ENCODE assay signal across 24 cellular contexts in the genomic region with DNA sequence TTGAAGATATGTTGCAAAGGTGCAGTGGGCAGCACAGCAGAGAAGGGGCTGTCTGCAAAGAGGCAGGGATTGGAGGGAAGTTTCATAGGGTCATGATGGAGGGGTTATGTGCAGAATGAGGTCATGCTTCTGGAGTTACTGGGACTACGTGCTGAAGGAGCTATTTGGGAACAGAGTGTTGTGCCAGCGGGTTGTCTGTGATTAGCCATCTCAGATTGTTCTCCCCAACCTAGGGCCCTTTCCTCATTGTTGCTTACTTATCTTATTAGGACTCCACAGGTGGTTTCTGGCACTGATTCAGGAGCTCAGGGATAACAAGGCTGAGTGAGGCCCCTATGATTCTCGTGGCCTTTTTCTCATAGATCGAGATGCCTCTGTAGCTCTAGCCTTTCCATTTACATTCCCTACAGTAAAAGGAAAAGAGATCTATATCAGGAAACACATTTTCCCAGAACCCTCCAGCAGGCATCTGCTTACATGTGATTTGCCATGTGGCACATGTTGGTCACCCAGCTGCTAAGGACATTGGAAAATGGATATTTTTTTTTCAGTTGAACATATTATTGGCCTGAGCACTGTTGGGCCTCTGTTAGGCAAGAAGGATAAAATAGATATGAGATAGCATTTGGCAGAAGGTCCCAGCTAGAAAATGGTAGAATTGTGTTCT.
"Had no signal": no experiment of that assay in that cellular context is flagged by ENCODE, and none has a peak within 500 bp of the region (broad histone marks: within the 10 kb centered on the region; RNA-seq: fewer than 3 reads in every experiment).

No MANE protein-coding gene starts in this region.

- H3K4me3 ChIP-seq: adrenal gland, breast epithelium, coronary artery, esophagus muscularis mucosa, gastroesophageal sphincter, heart right ventricle, prostate gland, right atrium auricular region, testis, upper lobe of left lung had no signal

- H3K4me1 Mint-ChIP-seq: activated CD4-positive, alpha-beta T cell treated with anti-CD3 and anti-CD28 coated beads for 36 hours; memory B cell; naive thymus-derived CD4-positive, alpha-beta T cell had no signal

- DNase-seq: activated CD4-positive, alpha-beta T cell treated with anti-CD3 and anti-CD28 coated beads for 36 hours; activated CD4-positive, alpha-beta T cell treated with anti-CD3 and anti-CD28 coated beads, Interleukin-2, amount 50 U/mL, for 48 hours; activated gamma-delta T cell; adrenal gland; effector CD8-positive, alpha-beta T cell; heart right ventricle; immature natural killer cell; kidney glomerular epithelial cell; naive thymus-derived CD4-positive, alpha-beta T cell; stimulated activated CD4-positive, alpha-beta T cell treated with anti-CD3 and anti-CD28 coated beads, Interleukin-2, amount 100 ng/mL, for 48 hours; testis; upper lobe of left lung had no signal

- H3K27ac ChIP-seq: adrenal gland, breast epithelium, coronary artery, esophagus muscularis mucosa, gastroesophageal sphincter, heart right ventricle, prostate gland, right atrium auricular region, testis, upper lobe of left lung had no signal

- H3K27ac Mint-ChIP-seq: activated CD4-positive, alpha-beta T cell treated with anti-CD3 and anti-CD28 coated beads for 36 hours; activated naive CD4-positive, alpha-beta T cell treated with anti-CD3 and anti-CD28 coated beads, Interleukin-2, amount 50 U/mL, for 72 hours; immature natural killer cell; memory B cell; naive thymus-derived CD4-positive, alpha-beta T cell; stimulated activated effector memory CD8-positive, alpha-beta T cell treated with anti-CD3 and anti-CD28 coated beads, Interleukin-12 subunit alpha, Interleukin-12 subunit beta, amount 100 ng/mL, for 72 hours; T-helper 2 cell treated with Interferon-gamma antibody and Interleukin-4, amounts not matched to agents 5 μg/mL and 100 μg/mL, for 36 hours; WTC11 had no signal

- H3K4me3 Mint-ChIP-seq: activated CD4-positive, alpha-beta T cell treated with anti-CD3 and anti-CD28 coated beads for 36 hours; immature natural killer cell; memory B cell; naive thymus-derived CD4-positive, alpha-beta T cell; stimulated activated effector memory CD8-positive, alpha-beta T cell treated with anti-CD3 and anti-CD28 coated beads, Interleukin-12 subunit alpha, Interleukin-12 subunit beta, amount 100 ng/mL, for 72 hours; T-helper 2 cell treated with Interferon-gamma antibody and Interleukin-4, amounts not matched to agents 5 μg/mL and 100 μg/mL, for 36 hours; WTC11 had no signal

- FAIRE-seq: endothelial cell of umbilical vein had no signal

- ATAC-seq: activated CD4-positive, alpha-beta T cell treated with anti-CD3 and anti-CD28 coated beads for 36 hours; activated naive CD4-positive, alpha-beta T cell treated with anti-CD3 and anti-CD28 coated beads, Interleukin-2, amount 50 U/mL, for 72 hours; gastroesophageal sphincter; heart right ventricle; naive thymus-derived CD4-positive, alpha-beta T cell; stimulated activated effector memory CD8-positive, alpha-beta T cell treated with anti-CD3 and anti-CD28 coated beads, Interleukin-12 subunit alpha, Interleukin-12 subunit beta, amount 100 ng/mL, for 72 hours; WTC11 had no signal

- H3K4me1 ChIP-seq: adrenal gland, breast epithelium, esophagus muscularis mucosa, gastroesophageal sphincter, prostate gland, right atrium auricular region, testis, upper lobe of left lung had no signal

- H3K27me3 Mint-ChIP-seq: activated CD4-positive, alpha-beta T cell treated with anti-CD3 and anti-CD28 coated beads for 36 hours had no signal

- H3K9me3 ChIP-seq: adrenal gland, breast epithelium, esophagus muscularis mucosa, gastroesophageal sphincter, heart right ventricle, prostate gland, right atrium auricular region, testis, upper lobe of left lung had no signal

- H3K27me3 ChIP-seq: adrenal gland, breast epithelium, esophagus muscularis mucosa, gastroesophageal sphincter, heart right ventricle, right atrium auricular region, testis, upper lobe of left lung had no signal

- H3K36me3 Mint-ChIP-seq: activated naive CD4-positive, alpha-beta T cell treated with anti-CD3 and anti-CD28 coated beads, Interleukin-2, amount 50 U/mL, for 72 hours; memory B cell; naive thymus-derived CD4-positive, alpha-beta T cell; stimulated activated effector memory CD8-positive, alpha-beta T cell treated with anti-CD3 and anti-CD28 coated beads, Interleukin-12 subunit alpha, Interleukin-12 subunit beta, amount 100 ng/mL, for 72 hours had no signal

- H3K36me3 ChIP-seq: adrenal gland, breast epithelium, esophagus muscularis mucosa, gastroesophageal sphincter, heart right ventricle, prostate gland, right atrium auricular region, upper lobe of left lung had no signal

- H3K9me3 Mint-ChIP-seq: immature natural killer cell; naive thymus-derived CD4-positive, alpha-beta T cell; stimulated activated effector memory CD8-positive, alpha-beta T cell treated with anti-CD3 and anti-CD28 coated beads, Interleukin-12 subunit alpha, Interleukin-12 subunit beta, amount 100 ng/mL, for 72 hours; T-helper 2 cell treated with Interferon-gamma antibody and Interleukin-4, amounts not matched to agents 5 μg/mL and 100 μg/mL, for 36 hours had no signal
